ENCODE assay signal across 15 cellular contexts in the genomic region with DNA sequence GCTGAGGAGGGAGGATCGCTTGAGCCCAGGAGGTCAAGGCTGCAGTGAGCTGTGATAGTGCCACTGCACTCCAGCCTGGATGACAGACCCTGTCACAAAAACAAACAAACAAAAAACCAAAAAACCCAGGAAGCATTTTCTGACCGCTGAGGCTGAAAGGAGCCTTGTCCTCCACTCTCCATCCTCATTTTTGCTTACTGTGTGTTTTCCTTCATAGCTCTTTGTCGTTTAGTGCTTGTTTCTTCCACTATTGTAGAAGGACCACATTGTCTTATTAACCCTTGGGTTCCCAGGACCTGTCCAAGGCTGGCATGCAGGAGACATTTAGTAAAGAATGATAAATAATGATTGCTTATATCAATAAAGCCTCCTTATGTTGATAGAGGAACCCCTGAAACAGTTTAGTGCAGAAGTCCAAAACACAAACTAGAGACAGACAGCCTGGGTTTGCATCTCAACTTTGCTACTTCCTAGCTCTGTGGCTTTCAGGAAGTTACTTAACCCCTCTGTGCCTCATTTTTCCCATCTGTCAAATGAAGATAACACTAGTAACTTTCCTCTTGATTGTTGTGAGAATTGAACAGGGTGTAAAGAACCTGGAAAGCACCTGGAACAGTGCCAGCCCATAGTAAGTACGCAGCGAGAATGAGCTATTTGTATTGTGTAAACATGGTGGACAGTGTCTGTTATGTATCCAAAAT.
DNase-seq lines count a peak whose midpoint lies in the region; ATAC-seq and TF ChIP-seq lines count a peak whose summit lies in the region.
"Had no signal": no experiment of that assay in that cellular context is flagged by ENCODE, and none has a peak within 500 bp of the region (broad histone marks: within the 10 kb centered on the region; RNA-seq: fewer than 3 reads in every experiment).

No MANE protein-coding gene starts in this region.

- H3K36me3 Mint-ChIP-seq in MCF 10A (ENCODE audit: insufficient read depth, unreplicated experiment), result no peaks in the 10 kb centered on the region

- no TSS peak for BruUV-seq in MCF 10A (replicated peaks; lab: Mats Ljungman, UMichigan)

- peak; percentile 54 for DNase-seq in MCF 10A (ENCODE audit: unreplicated experiment)
- DNase-seq in breast epithelium (ENCODE audit: low spot score in 2 of 2), result no peak
- DNase-seq in NCI-H69 (lab: John Stamatoyannopoulos, UW), result peak; percentile 1
- peak; percentile 4 for DNase-seq in coronary artery (ENCODE audit: low spot score)
- DNase-seq in spleen, result peak; percentile 8
- no peak for DNase-seq in foreskin melanocyte
- no peak for DNase-seq in cortex of kidney (lab: John Stamatoyannopoulos, UW)
- DNase-seq: activated CD4-positive, alpha-beta T cell treated with anti-CD3 and anti-CD28 coated beads, Interleukin-2, amount 10 ng/mL, durations not matched to agents 7 days and 5 days; heart right ventricle; NCI-H1092; NCI-H526; psoas muscle had no signal

- no peaks in the 10 kb centered on the region for H3K9me3 ChIP-seq in breast epithelium
- H3K9me3 ChIP-seq in spleen, result no peaks in the 10 kb centered on the region
- H3K9me3 ChIP-seq: psoas muscle had no signal

- H3K4me3 Mint-ChIP-seq in MCF 10A (ENCODE audit: unreplicated experiment), result no peak overlapping the region
- H3K4me3 Mint-ChIP-seq: activated CD4-positive, alpha-beta T cell treated with anti-CD3 and anti-CD28 coated beads, Interleukin-2, amount 10 ng/mL, durations not matched to agents 7 days and 5 days; activated T-helper 1 cell treated with anti-CD3 and anti-CD28 coated beads, Interleukin-12 subunit alpha, Interleukin-12 subunit beta, Interleukin-2, Interleukin-4 antibody, amounts not matched to agents 30 ng/mL and 10 ng/mL and 1 ng/mL, durations not matched to agents 14 hours and 24 hours and 36 hours; T-helper 2 cell treated with Interferon-gamma antibody and Interleukin-4, amounts not matched to agents 5 μg/mL and 100 μg/mL, for 36 hours had no signal

- POLR2A ChIA-PET in MCF 10A (lab: Yijun Ruan, JAX), result interaction anchor here (0.9 to 1.5 kb wide), 2 partner anchors 245 to 446 kb away, joined by 3 read pairs; no protein-coding TSS in a partner anchor

- intact Hi-C loops in MCF 10A (cut with micrococcal nuclease), result no loop called here
- intact Hi-C loops in breast epithelium (cut with DNase I; ENCODE audit: low total_unique reads), result no loop called here
- intact Hi-C loops in spleen (cut with DNase I; ENCODE audit: low total_unique reads), result no loop called here

- H3K4me1 Mint-ChIP-seq in MCF 10A (ENCODE audit: insufficient read depth, unreplicated experiment), result peaks cover 25% of the 10 kb centered on the region
- H3K4me1 Mint-ChIP-seq: activated CD4-positive, alpha-beta T cell treated with anti-CD3 and anti-CD28 coated beads, Interleukin-2, amount 10 ng/mL, durations not matched to agents 7 days and 5 days had no signal

- H3K4me3 ChIP-seq in breast epithelium, result no peak overlapping the region
- H3K4me3 ChIP-seq in coronary artery, result no peak overlapping the region
- H3K4me3 ChIP-seq in spleen, result no peak overlapping the region
- H3K4me3 ChIP-seq: heart right ventricle, psoas muscle had no signal

- 43 to 48% (median 45%) methylated on average over 5 of the region's 5 CpGs for WGBS in spleen, 5 donors

- H3K4me1 ChIP-seq in breast epithelium (no peaks in the 10 kb centered on the region), spleen (peaks cover 0 to 32% (median 16%) of the 10 kb centered on the region in 6 donors)
- H3K4me1 ChIP-seq: psoas muscle had no signal

- H3K27ac Mint-ChIP-seq in MCF 10A (ENCODE audit: low read depth, unreplicated experiment), result no peak overlapping the region
- H3K27ac Mint-ChIP-seq: activated CD4-positive, alpha-beta T cell treated with anti-CD3 and anti-CD28 coated beads, Interleukin-2, amount 10 ng/mL, durations not matched to agents 7 days and 5 days; activated T-helper 1 cell treated with anti-CD3 and anti-CD28 coated beads, Interleukin-12 subunit alpha, Interleukin-12 subunit beta, Interleukin-2, Interleukin-4 antibody, amounts not matched to agents 30 ng/mL and 10 ng/mL and 1 ng/mL, durations not matched to agents 14 hours and 24 hours and 36 hours; T-helper 2 cell treated with Interferon-gamma antibody and Interleukin-4, amounts not matched to agents 5 μg/mL and 100 μg/mL, for 36 hours had no signal

- no peaks in the 10 kb centered on the region for H3K36me3 ChIP-seq in breast epithelium
- H3K36me3 ChIP-seq in spleen, result no peaks in the 10 kb centered on the region
- H3K36me3 ChIP-seq: heart right ventricle had no signal

- no peaks in the 10 kb centered on the region for H3K27me3 Mint-ChIP-seq in MCF 10A (ENCODE audit: insufficient read depth, unreplicated experiment)

- no peaks in the 10 kb centered on the region for H3K27me3 ChIP-seq in breast epithelium
- no peaks in the 10 kb centered on the region for H3K27me3 ChIP-seq in spleen (replicated peaks in 1 of 7)
- H3K27me3 ChIP-seq: heart right ventricle had no signal

- TF ChIP-seq CTCF in MCF 10A (IDR thresholded peaks at IDR 0.05; ENCODE audit: unreplicated experiment), result no peak
- no peak for TF ChIP-seq CTCF in breast epithelium (IDR thresholded peaks at IDR 0.05)
- TF ChIP-seq CTCF in coronary artery (IDR thresholded peaks at IDR 0.05), result no peak
- TF ChIP-seq CTCF in spleen (IDR thresholded peaks at IDR 0.05 in 8 of 11, conservative IDR thresholded peaks at IDR 0.05 in 3 of 11), result no peak

- no peaks in the 10 kb centered on the region for H3K9me3 Mint-ChIP-seq in MCF 10A (ENCODE audit: unreplicated experiment)
- H3K9me3 Mint-ChIP-seq: activated T-helper 1 cell treated with anti-CD3 and anti-CD28 coated beads, Interleukin-12 subunit alpha, Interleukin-12 subunit beta, Interleukin-2, Interleukin-4 antibody, amounts not matched to agents 30 ng/mL and 10 ng/mL and 1 ng/mL, durations not matched to agents 14 hours and 24 hours and 36 hours; T-helper 2 cell treated with Interferon-gamma antibody and Interleukin-4, amounts not matched to agents 5 μg/mL and 100 μg/mL, for 36 hours had no signal

- ATAC-seq in HG03095 (IDR thresholded peaks at IDR 0.05; ENCODE audit: unreplicated experiment), result no peak
- ATAC-seq: heart right ventricle, psoas muscle had no signal

- TF ChIP-seq POLR2A in breast epithelium (IDR thresholded peaks at IDR 0.05), result no peak
- TF ChIP-seq POLR2A in spleen (IDR thresholded peaks at IDR 0.05), result no peak

- H3K27ac ChIP-seq in breast epithelium (no peak overlapping the region), coronary artery (no peak overlapping the region), spleen (no peak overlapping the region)
- H3K27ac ChIP-seq: heart right ventricle, psoas muscle had no signal

- CTCF ChIA-PET in MCF 10A (lab: Yijun Ruan, JAX), result interaction anchor here (0.8 to 1.2 kb wide), 5 partner anchors 8 to 1135 kb away, joined by 3 to 5 read pairs (median 3); no protein-coding TSS in a partner anchor

Comparison
In these comparisons a context has a peak if more than half of its experiments do, and no peak if none do; other contexts are left out.
1. DNase-seq: peak in MCF 10A (single experiment), NCI-H69 (single experiment), coronary artery (single experiment) and spleen (single experiment); none in breast epithelium (0 of 2), foreskin melanocyte (single experiment) and cortex of kidney (single experiment).